In the genomic region with DNA sequence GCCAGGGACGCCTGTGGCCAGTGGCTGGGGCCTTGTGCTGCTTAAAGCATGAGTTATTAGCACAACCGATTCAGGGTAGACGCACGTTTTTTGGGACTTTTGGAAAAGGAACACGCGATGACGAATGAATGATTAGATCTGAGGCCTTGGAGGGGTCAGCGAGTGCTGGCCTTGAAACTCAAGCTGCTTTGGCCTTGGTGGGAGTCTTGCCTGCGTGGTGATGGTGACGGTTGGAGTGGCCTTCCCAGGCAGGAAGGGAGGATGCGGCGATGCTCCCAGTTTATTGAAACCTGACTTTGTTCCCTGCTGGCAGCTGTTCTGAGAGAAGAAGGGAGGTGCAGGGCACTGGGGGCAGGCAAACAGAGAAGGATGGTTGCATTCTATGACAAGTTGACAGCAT, we compare ENCODE assay signal across 2 cellular contexts.
TF ChIP-seq lines count a peak whose summit lies in the region.

No MANE protein-coding gene starts in this region.

TF ChIP-seq in IMR-90, 13 proteins besides CTCF, POLR2A, EP300 and RAD21:
- TF ChIP-seq, protein P1, sequence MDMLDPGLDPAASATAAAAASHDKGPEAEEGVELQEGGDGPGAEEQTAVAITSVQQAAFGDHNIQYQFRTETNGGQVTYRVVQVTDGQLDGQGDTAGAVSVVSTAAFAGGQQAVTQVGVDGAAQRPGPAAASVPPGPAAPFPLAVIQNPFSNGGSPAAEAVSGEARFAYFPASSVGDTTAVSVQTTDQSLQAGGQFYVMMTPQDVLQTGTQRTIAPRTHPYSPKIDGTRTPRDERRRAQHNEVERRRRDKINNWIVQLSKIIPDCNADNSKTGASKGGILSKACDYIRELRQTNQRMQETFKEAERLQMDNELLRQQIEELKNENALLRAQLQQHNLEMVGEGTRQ (IDR thresholded peaks at IDR 0.05; ENCODE audit: low read depth, low read length) = no peak
- TF ChIP-seq, protein P2, sequence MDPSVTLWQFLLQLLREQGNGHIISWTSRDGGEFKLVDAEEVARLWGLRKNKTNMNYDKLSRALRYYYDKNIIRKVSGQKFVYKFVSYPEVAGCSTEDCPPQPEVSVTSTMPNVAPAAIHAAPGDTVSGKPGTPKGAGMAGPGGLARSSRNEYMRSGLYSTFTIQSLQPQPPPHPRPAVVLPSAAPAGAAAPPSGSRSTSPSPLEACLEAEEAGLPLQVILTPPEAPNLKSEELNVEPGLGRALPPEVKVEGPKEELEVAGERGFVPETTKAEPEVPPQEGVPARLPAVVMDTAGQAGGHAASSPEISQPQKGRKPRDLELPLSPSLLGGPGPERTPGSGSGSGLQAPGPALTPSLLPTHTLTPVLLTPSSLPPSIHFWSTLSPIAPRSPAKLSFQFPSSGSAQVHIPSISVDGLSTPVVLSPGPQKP (IDR thresholded peaks at IDR 0.05; ENCODE audit: borderline replicate concordance, low read depth, low read length) = no peak
- no peak for TF ChIP-seq RFX5 (IDR thresholded peaks at IDR 0.05; ENCODE audit: low read depth, low read length)
- no peak for TF ChIP-seq BHLHE40 (IDR thresholded peaks at IDR 0.05; ENCODE audit: low read depth, low read length)
- TF ChIP-seq FOS (IDR thresholded peaks at IDR 0.05; ENCODE audit: low read depth, low read length) = no peak
- no peak for TF ChIP-seq MAZ (IDR thresholded peaks at IDR 0.05; ENCODE audit: borderline replicate concordance, low read depth, low read length)
- no peak for TF ChIP-seq MXI1 (IDR thresholded peaks at IDR 0.05; ENCODE audit: borderline replicate concordance, low read depth, low read length)
- no peak for TF ChIP-seq CHD1 (IDR thresholded peaks at IDR 0.05; ENCODE audit: low read depth, low read length)
- TF ChIP-seq SMC3 (IDR thresholded peaks at IDR 0.05; ENCODE audit: low read depth, low read length) = no peak
- TF ChIP-seq MAFK (IDR thresholded peaks at IDR 0.05; ENCODE audit: low read depth, low read length) = no peak
- TF ChIP-seq RCOR1 (IDR thresholded peaks at IDR 0.05; ENCODE audit: insufficient replicate concordance, low read length) = no peak
- no peak for TF ChIP-seq NFE2L2 (IDR thresholded peaks at IDR 0.05; ENCODE audit: low read depth, low read length)
- TF ChIP-seq CEBPB (IDR thresholded peaks at IDR 0.05; ENCODE audit: low read depth, low read length) = no peak

TF ChIP-seq in H1, 55 proteins besides CTCF, POLR2A, EP300 and RAD21:
- TF ChIP-seq, protein P3, sequence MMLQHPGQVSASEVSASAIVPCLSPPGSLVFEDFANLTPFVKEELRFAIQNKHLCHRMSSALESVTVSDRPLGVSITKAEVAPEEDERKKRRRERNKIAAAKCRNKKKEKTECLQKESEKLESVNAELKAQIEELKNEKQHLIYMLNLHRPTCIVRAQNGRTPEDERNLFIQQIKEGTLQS (IDR thresholded peaks at IDR 0.05; ENCODE audit: insufficient read depth, low read depth, low read length) = no peak
- TF ChIP-seq YY1 (IDR thresholded peaks at IDR 0.05; ENCODE audit: low read depth, low read length) = no peak
- TF ChIP-seq CHD2 (IDR thresholded peaks at IDR 0.05; ENCODE audit: low read length) = no peak
- no peak for TF ChIP-seq KDM4A (IDR thresholded peaks at IDR 0.05; ENCODE audit: low read depth, low read length, severe bottlenecking)
- TF ChIP-seq, protein P4, sequence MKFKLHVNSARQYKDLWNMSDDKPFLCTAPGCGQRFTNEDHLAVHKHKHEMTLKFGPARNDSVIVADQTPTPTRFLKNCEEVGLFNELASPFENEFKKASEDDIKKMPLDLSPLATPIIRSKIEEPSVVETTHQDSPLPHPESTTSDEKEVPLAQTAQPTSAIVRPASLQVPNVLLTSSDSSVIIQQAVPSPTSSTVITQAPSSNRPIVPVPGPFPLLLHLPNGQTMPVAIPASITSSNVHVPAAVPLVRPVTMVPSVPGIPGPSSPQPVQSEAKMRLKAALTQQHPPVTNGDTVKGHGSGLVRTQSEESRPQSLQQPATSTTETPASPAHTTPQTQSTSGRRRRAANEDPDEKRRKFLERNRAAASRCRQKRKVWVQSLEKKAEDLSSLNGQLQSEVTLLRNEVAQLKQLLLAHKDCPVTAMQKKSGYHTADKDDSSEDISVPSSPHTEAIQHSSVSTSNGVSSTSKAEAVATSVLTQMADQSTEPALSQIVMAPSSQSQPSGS (IDR thresholded peaks at IDR 0.05; ENCODE audit: low read length) = no peak
- TF ChIP-seq MAFK (IDR thresholded peaks at IDR 0.05; ENCODE audit: low read depth, low read length) = no peak
- TF ChIP-seq TEAD4 (IDR thresholded peaks at IDR 0.05; ENCODE audit: low read depth, low read length) = no peak
- no peak for TF ChIP-seq CBX8 (IDR thresholded peaks at IDR 0.05; ENCODE audit: borderline replicate concordance, low read depth, low read length)
- TF ChIP-seq TBP (IDR thresholded peaks at IDR 0.05; ENCODE audit: low read depth, low read length) = no peak
- no peak for TF ChIP-seq SP2 (IDR thresholded peaks at IDR 0.05; ENCODE audit: low read length)
- TF ChIP-seq HDAC2 (IDR thresholded peaks at IDR 0.05; ENCODE audit: borderline replicate concordance in 1 of 2, low read depth in 2 of 2, low read length in 2 of 2) = no peak
- TF ChIP-seq, protein P1 (IDR thresholded peaks at IDR 0.05; ENCODE audit: low read length) = no peak
